In genomic region chrX:130340271-130340670, GRCh38 we compare ENCODE assay signal across 8 cellular contexts. TPM values are rescaled to one million over a fixed set of nuclear protein-coding genes. Genes with fewer than 3 reads are reported as not detected.
DNase-seq lines count a peak whose midpoint lies in the region; ATAC-seq and TF ChIP-seq lines count a peak whose summit lies in the region.

No MANE protein-coding gene starts in this region.

- H3K27ac Mint-ChIP-seq in CD8-positive, alpha-beta memory T cell: peak overlapping the region; percentile 44 to 92 (median 86)
- peak overlapping the region; percentile 81 to 97 (median 83) for H3K27ac Mint-ChIP-seq in IgD-negative memory B cell
- peak overlapping the region; percentile 83 to 90 for H3K27ac Mint-ChIP-seq in natural killer cell treated with Interleukin-12 subunit alpha and Interleukin-12 subunit beta and Interleukin-15 and Interleukin-18, amount 100 ng/mL, for 72 hours

- POLR2A ChIA-PET in CD8-positive, alpha-beta memory T cell (lab: Charles Lee): interaction anchor here (0.6 kb wide), 1 partner anchor 74 kb away, joined by 3 read pairs; no protein-coding TSS in a partner anchor

- no peaks in the 10 kb centered on the region for H3K27me3 ChIP-seq in CD8-positive, alpha-beta memory T cell (ENCODE audit: insufficient read depth, low read length, poor library complexity, severe bottlenecking)

- peaks cover 0 to 10% (median 0%) of the 10 kb centered on the region in 3 donors for H3K36me3 Mint-ChIP-seq in CD8-positive, alpha-beta memory T cell
- H3K36me3 Mint-ChIP-seq in IgD-negative memory B cell: no peaks in the 10 kb centered on the region
- H3K36me3 Mint-ChIP-seq in natural killer cell treated with Interleukin-12 subunit alpha and Interleukin-12 subunit beta and Interleukin-15 and Interleukin-18, amount 100 ng/mL, for 72 hours: no peaks in the 10 kb centered on the region

- peak overlapping the region; percentile 86 for H3K4me3 ChIP-seq in CD8-positive, alpha-beta memory T cell (ENCODE audit: low read length)
- peak overlapping the region; percentile 73 for H3K4me3 ChIP-seq in coronary artery

- CTCF ChIA-PET in CD8-positive, alpha-beta memory T cell (lab: Charles Lee): no interaction called here

- no peak for TF ChIP-seq CTCF in coronary artery (IDR thresholded peaks at IDR 0.05)

- no peaks in the 10 kb centered on the region for H3K36me3 ChIP-seq in CD8-positive, alpha-beta memory T cell (ENCODE audit: insufficient read depth, low read length)

- peak overlapping the region; percentile 89 to 96 (median 93) for H3K4me3 Mint-ChIP-seq in CD8-positive, alpha-beta memory T cell
- peak overlapping the region; percentile 91 to 98 (median 94) for H3K4me3 Mint-ChIP-seq in IgD-negative memory B cell
- peak overlapping the region; percentile 98 for H3K4me3 Mint-ChIP-seq in natural killer cell treated with Interleukin-12 subunit alpha and Interleukin-12 subunit beta and Interleukin-15 and Interleukin-18, amount 100 ng/mL, for 72 hours

- no peak for DNase-seq in CD8-positive, alpha-beta memory T cell
- no peak for DNase-seq in coronary artery (ENCODE audit: low spot score)
- no peak for DNase-seq in natural killer cell treated with Interleukin-12 subunit alpha and Interleukin-12 subunit beta and Interleukin-15 and Interleukin-18, amount 100 ng/mL, for 72 hours (ENCODE audit: low spot score)
- no peak for DNase-seq in activated CD4-positive, alpha-beta T cell treated with anti-CD3 and anti-CD28 coated beads for 48 hours

- no peaks in the 10 kb centered on the region for H3K27me3 Mint-ChIP-seq in CD8-positive, alpha-beta memory T cell
- peaks cover 1% of the 10 kb centered on the region for H3K27me3 Mint-ChIP-seq in IgD-negative memory B cell
- peaks cover 0 to 13% of the 10 kb centered on the region in 2 donors for H3K27me3 Mint-ChIP-seq in natural killer cell treated with Interleukin-12 subunit alpha and Interleukin-12 subunit beta and Interleukin-15 and Interleukin-18, amount 100 ng/mL, for 72 hours

- peaks cover 12 to 31% (median 15%) of the 10 kb centered on the region in 3 donors for H3K4me1 Mint-ChIP-seq in CD8-positive, alpha-beta memory T cell
- peaks cover 0 to 10% (median 6%) of the 10 kb centered on the region in 3 donors for H3K4me1 Mint-ChIP-seq in IgD-negative memory B cell
- peaks cover 21 to 27% of the 10 kb centered on the region in 2 donors for H3K4me1 Mint-ChIP-seq in natural killer cell treated with Interleukin-12 subunit alpha and Interleukin-12 subunit beta and Interleukin-15 and Interleukin-18, amount 100 ng/mL, for 72 hours (ENCODE audit: low read depth in 2 of 2)

- peak overlapping the region; percentile 80 for H3K27ac ChIP-seq in CD8-positive, alpha-beta memory T cell (ENCODE audit: low read depth, low read length)
- H3K27ac ChIP-seq in coronary artery: no peak overlapping the region

- ATAC-seq in natural killer cell treated with Interleukin-12 subunit alpha and Interleukin-12 subunit beta and Interleukin-15 and Interleukin-18, amount 100 ng/mL, for 72 hours: no peak
- no peak for ATAC-seq in GM21423 (IDR thresholded peaks at IDR 0.05; ENCODE audit: unreplicated experiment)
- no peak for ATAC-seq in GM18505 (IDR thresholded peaks at IDR 0.05; ENCODE audit: unreplicated experiment)
- ATAC-seq in HG03520 (IDR thresholded peaks at IDR 0.05; ENCODE audit: unreplicated experiment): no peak

- no peak for TF ChIP-seq POLR2A in GM18505 (IDR thresholded peaks at IDR 0.05; ENCODE audit: borderline replicate concordance, extremely low read depth, insufficient read depth, insufficient read length)

- no peaks in the 10 kb centered on the region for H3K9me3 ChIP-seq in CD8-positive, alpha-beta memory T cell (ENCODE audit: low read length)

- H3K9me3 Mint-ChIP-seq in CD8-positive, alpha-beta memory T cell: no peaks in the 10 kb centered on the region
- no peaks in the 10 kb centered on the region for H3K9me3 Mint-ChIP-seq in IgD-negative memory B cell
- no peaks in the 10 kb centered on the region for H3K9me3 Mint-ChIP-seq in natural killer cell treated with Interleukin-12 subunit alpha and Interleukin-12 subunit beta and Interleukin-15 and Interleukin-18, amount 100 ng/mL, for 72 hours

- H3K4me1 ChIP-seq in CD8-positive, alpha-beta memory T cell (ENCODE audit: insufficient read depth, low read length): peaks cover 9% of the 10 kb centered on the region

RNA-seq across cellular contexts. Expression of gene SLC25A14, which starts 0.6 kb away (rescaled TPM):
- 10 to 100 TPM; 14.1 to 15.5 TPM for total RNA-seq in CD8-positive, alpha-beta memory T cell
- polyA plus RNA-seq in CD8-positive, alpha-beta memory T cell: 9.5 TPM
- 6.7 TPM for polyA plus RNA-seq in IgD-negative memory B cell
- 10 to 100 TPM; 11.9 to 12.1 TPM for total RNA-seq in natural killer cell treated with Interleukin-12 subunit alpha and Interleukin-12 subunit beta and Interleukin-15 and Interleukin-18, amount 100 ng/mL, for 72 hours

RNA-seq across cellular contexts. Expression of gene GPR119, which starts 45.2 kb away (rescaled TPM):
- not detected for total RNA-seq in CD8-positive, alpha-beta memory T cell
- not detected for polyA plus RNA-seq in CD8-positive, alpha-beta memory T cell
- not detected for polyA plus RNA-seq in IgD-negative memory B cell
- not detected for total RNA-seq in natural killer cell treated with Interleukin-12 subunit alpha and Interleukin-12 subunit beta and Interleukin-15 and Interleukin-18, amount 100 ng/mL, for 72 hours
